Comparison of ENCODE assay signal across 1 cellular context in genomic region chr2:175400975-175401374, GRCh38.
TF ChIP-seq lines count a peak whose summit lies in the region.

No MANE protein-coding gene starts in this region.

TF ChIP-seq in A549, 52 proteins besides CTCF, POLR2A, EP300 and RAD21 (continued from another document):
- peak; percentile 49; the same call in 1 of the 2 replicates for TF ChIP-seq REST (IDR thresholded peaks at IDR 0.05)
TF ChIP-seq in A549: peak in this region for 1.
